16 cellular contexts compared by ENCODE assay signal in the genomic region with DNA sequence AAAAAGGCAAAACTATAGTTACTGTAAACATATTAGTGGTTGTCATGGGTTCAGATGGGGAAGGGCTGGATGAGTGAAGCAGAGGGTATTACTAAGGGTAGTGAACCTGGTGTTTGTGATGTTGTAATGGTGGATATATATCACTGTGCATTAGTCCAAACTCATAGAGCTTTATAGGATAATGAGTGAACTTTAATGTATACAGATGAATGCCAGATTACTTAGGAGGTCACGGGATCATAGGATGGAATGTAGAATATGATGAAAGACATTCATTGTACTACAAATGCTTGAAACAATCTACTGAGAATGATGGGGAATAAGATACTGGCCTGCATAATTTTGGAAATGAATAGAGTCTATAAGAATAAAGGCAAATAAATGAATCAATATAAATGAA.
"Had no signal": no experiment of that assay in that cellular context is flagged by ENCODE, and none has a peak within 500 bp of the region (broad histone marks: within the 10 kb centered on the region; RNA-seq: fewer than 3 reads in every experiment).

No MANE protein-coding gene starts in this region.

- H3K4me3 Mint-ChIP-seq: activated CD4-positive, alpha-beta memory T cell treated with anti-CD3 and anti-CD28 coated beads for 36 hours; activated naive CD8-positive, alpha-beta T cell treated with anti-CD3 and anti-CD28 coated beads for 36 hours; activated T-helper 17 cell treated with anti-CD3 and anti-CD28 coated beads, Interleukin-2, amount 50 U/mL, for 72 hours; brain; naive thymus-derived CD8-positive, alpha-beta T cell; stimulated activated naive B cell treated with anti-CD40 and anti-IgM and Interleukin-4, amounts not matched to agents 10 μg/mL and 1 μg/mL and 100 μg/mL, for 72 hours had no signal

- DNase-seq: activated CD4-positive, alpha-beta memory T cell treated with anti-CD3 and anti-CD28 coated beads for 36 hours; activated CD4-positive, alpha-beta T cell treated with anti-CD3 and anti-CD28 coated beads for 4 hours; activated naive CD4-positive, alpha-beta T cell; activated naive CD8-positive, alpha-beta T cell treated with anti-CD3 and anti-CD28 coated beads for 36 hours; caudate nucleus; gastrocnemius medialis; head of caudate nucleus; kidney glomerular epithelial cell; left ventricle myocardium superior; naive thymus-derived CD8-positive, alpha-beta T cell; pancreas; stimulated activated CD4-positive, alpha-beta T cell treated with anti-CD3 and anti-CD28 coated beads, Interleukin-4, amount 100 ng/mL, for 4 hours; stimulated activated naive B cell treated with anti-CD40 and anti-IgM and Interleukin-4, amounts not matched to agents 10 μg/mL and 1 μg/mL and 100 μg/mL, for 72 hours had no signal

- H3K9me3 Mint-ChIP-seq: activated CD4-positive, alpha-beta memory T cell treated with anti-CD3 and anti-CD28 coated beads for 36 hours; activated naive CD8-positive, alpha-beta T cell treated with anti-CD3 and anti-CD28 coated beads for 36 hours had no signal

- H3K27me3 Mint-ChIP-seq: activated CD4-positive, alpha-beta memory T cell treated with anti-CD3 and anti-CD28 coated beads for 36 hours; activated naive CD8-positive, alpha-beta T cell treated with anti-CD3 and anti-CD28 coated beads for 36 hours; activated T-helper 17 cell treated with anti-CD3 and anti-CD28 coated beads, Interleukin-2, amount 50 U/mL, for 72 hours; naive thymus-derived CD8-positive, alpha-beta T cell; stimulated activated naive B cell treated with anti-CD40 and anti-IgM and Interleukin-4, amounts not matched to agents 10 μg/mL and 1 μg/mL and 100 μg/mL, for 72 hours had no signal

- H3K36me3 Mint-ChIP-seq: activated CD4-positive, alpha-beta memory T cell treated with anti-CD3 and anti-CD28 coated beads for 36 hours; activated naive CD8-positive, alpha-beta T cell treated with anti-CD3 and anti-CD28 coated beads for 36 hours; brain; naive thymus-derived CD8-positive, alpha-beta T cell; stimulated activated naive B cell treated with anti-CD40 and anti-IgM and Interleukin-4, amounts not matched to agents 10 μg/mL and 1 μg/mL and 100 μg/mL, for 72 hours had no signal

- H3K27ac Mint-ChIP-seq: activated CD4-positive, alpha-beta memory T cell treated with anti-CD3 and anti-CD28 coated beads for 36 hours; activated naive CD8-positive, alpha-beta T cell treated with anti-CD3 and anti-CD28 coated beads for 36 hours; activated T-helper 17 cell treated with anti-CD3 and anti-CD28 coated beads, Interleukin-2, amount 50 U/mL, for 72 hours; brain; naive thymus-derived CD8-positive, alpha-beta T cell; stimulated activated naive B cell treated with anti-CD40 and anti-IgM and Interleukin-4, amounts not matched to agents 10 μg/mL and 1 μg/mL and 100 μg/mL, for 72 hours had no signal

- ATAC-seq: activated T-helper 17 cell treated with anti-CD3 and anti-CD28 coated beads, Interleukin-2, amount 50 U/mL, for 72 hours; gastrocnemius medialis; left ventricle myocardium superior; naive thymus-derived CD8-positive, alpha-beta T cell; pancreas; sciatic nerve had no signal

- H3K4me1 Mint-ChIP-seq: activated naive CD8-positive, alpha-beta T cell treated with anti-CD3 and anti-CD28 coated beads for 36 hours; activated T-helper 17 cell treated with anti-CD3 and anti-CD28 coated beads, Interleukin-2, amount 50 U/mL, for 72 hours; brain; naive thymus-derived CD8-positive, alpha-beta T cell had no signal
